ENCODE assay signal across 21 cellular contexts in the genomic region with DNA sequence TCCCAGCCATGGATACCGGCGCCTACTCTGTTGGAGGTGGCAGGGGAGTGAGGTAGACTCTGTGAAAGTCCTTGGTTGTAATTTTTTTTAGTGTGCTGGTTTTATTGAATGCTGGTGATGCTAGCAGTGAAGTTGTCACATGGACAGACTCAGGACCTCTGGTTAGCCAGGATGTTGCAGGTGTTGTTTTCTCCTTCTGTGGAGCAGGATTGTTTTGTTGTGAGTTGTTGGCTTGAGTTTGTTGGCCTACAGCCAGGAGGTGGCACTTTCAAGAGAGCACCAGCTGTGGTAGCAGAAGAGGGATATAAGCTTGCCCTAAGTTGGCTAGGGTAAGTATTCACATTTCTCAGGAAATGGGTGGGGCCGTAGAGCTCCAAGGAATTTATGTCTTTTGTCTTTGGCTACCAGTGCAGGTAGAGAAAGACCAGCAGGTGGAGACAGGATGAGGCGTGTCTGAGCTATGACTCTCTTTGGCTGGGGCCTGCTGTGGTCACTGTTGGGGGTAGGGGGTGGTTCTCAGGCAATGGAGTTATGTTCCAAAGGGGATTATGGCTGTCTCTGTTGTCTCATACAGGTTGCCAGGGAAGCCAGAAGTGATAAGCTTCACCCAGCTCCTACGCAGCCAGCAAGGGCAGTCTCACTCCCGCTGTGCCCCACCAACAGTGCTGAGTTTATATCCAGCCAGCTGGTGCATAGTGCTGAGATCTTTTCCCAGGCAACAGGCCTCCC.
DNase-seq lines count a peak whose midpoint lies in the region; ATAC-seq and TF ChIP-seq lines count a peak whose summit lies in the region.
"Had no signal": no experiment of that assay in that cellular context is flagged by ENCODE, and none has a peak within 500 bp of the region (broad histone marks: within the 10 kb centered on the region; RNA-seq: fewer than 3 reads in every experiment).

No MANE protein-coding gene starts in this region.

- DNase-seq in D341Med (ENCODE audit: low spot score): peak; percentile 40
- peak; percentile 98 for DNase-seq in NCI-H748 treated with DMSO at 0.1 percent for 48 hours (lab: John Stamatoyannopoulos, UW)
- peak; percentile 89 to 95 for DNase-seq in foreskin keratinocyte
- DNase-seq in right atrium auricular region (ENCODE audit: low spot score): no peak
- no peak for DNase-seq in GF-D8 (lab: John Stamatoyannopoulos, UW)
- no peak for DNase-seq in osteocyte (ENCODE audit: extremely low spot score, unreplicated experiment)
- no peak for DNase-seq in AG20443 (ENCODE audit: low spot score)
- DNase-seq: activated B cell treated with CpG ODN at 0.5 μM for 24 hours; activated CD8-positive, alpha-beta memory T cell treated with anti-CD3 and anti-CD28 coated beads, Interleukin-2, amount 10 ng/mL, durations not matched to agents 7 days and 5 days; DMS79 treated with DMSO at 0.1 percent for 48 hours; KBM-7; left ventricle myocardium inferior; NCI-H2029; OCI-M1; right lobe of liver; stimulated activated CD4-positive, alpha-beta T cell treated with anti-CD3 and anti-CD28 coated beads, Interleukin-4, amount 100 ng/mL, for 1 hour; transverse colon had no signal

- no peak overlapping the region for H3K4me3 ChIP-seq in right atrium auricular region
- H3K4me3 ChIP-seq: GM12878, left ventricle myocardium inferior, right lobe of liver, transverse colon had no signal

- H3K9me3 ChIP-seq in right atrium auricular region: no peaks in the 10 kb centered on the region
- H3K9me3 ChIP-seq: left ventricle myocardium inferior, right lobe of liver, transverse colon had no signal

- TF ChIP-seq EP300 in Ishikawa (IDR thresholded peaks at IDR 0.05; ENCODE audit: borderline replicate concordance): peak; percentile 100

- H3K9me3 Mint-ChIP-seq in osteocyte (ENCODE audit: unreplicated experiment): peaks cover 6% of the 10 kb centered on the region
- H3K9me3 Mint-ChIP-seq: activated B cell treated with CpG ODN at 0.5 μM for 24 hours had no signal

- H3K36me3 ChIP-seq in right atrium auricular region: no peaks in the 10 kb centered on the region
- H3K36me3 ChIP-seq: left ventricle myocardium inferior, right lobe of liver, transverse colon had no signal

- H3K27ac ChIP-seq in foreskin keratinocyte (no peak overlapping the region), right atrium auricular region (no peak overlapping the region)
- H3K27ac ChIP-seq: left ventricle myocardium inferior, right lobe of liver, transverse colon had no signal

- peak; percentile 40; the same call in 1 of the 2 replicates for TF ChIP-seq RAD21 in Ishikawa (IDR thresholded peaks at IDR 0.05; ENCODE audit: low read depth)

- TF ChIP-seq CTCF in foreskin keratinocyte (conservative IDR thresholded peaks at IDR 0.05) (peak; percentile 66), right atrium auricular region (IDR thresholded peaks at IDR 0.05) (no peak), osteocyte (IDR thresholded peaks at IDR 0.05) (no peak)

- peak; percentile 98 for ATAC-seq in foreskin keratinocyte
- ATAC-seq: activated CD8-positive, alpha-beta memory T cell treated with anti-CD3 and anti-CD28 coated beads, Interleukin-2, amount 10 ng/mL, durations not matched to agents 7 days and 5 days; activated naive CD4-positive, alpha-beta T cell treated with anti-CD3 and anti-CD28 coated beads, Interleukin-2, amount 50 U/mL, for 72 hours; GM12878; right lobe of liver had no signal

- peaks cover 10% of the 10 kb centered on the region for H3K4me1 ChIP-seq in foreskin keratinocyte
- no peaks in the 10 kb centered on the region for H3K4me1 ChIP-seq in right atrium auricular region
- H3K4me1 ChIP-seq: left ventricle myocardium inferior, right lobe of liver, transverse colon had no signal

- H3K27me3 ChIP-seq in foreskin keratinocyte: no peaks in the 10 kb centered on the region
- no peaks in the 10 kb centered on the region for H3K27me3 ChIP-seq in right atrium auricular region
- H3K27me3 ChIP-seq: right lobe of liver, transverse colon had no signal

- no peaks in the 10 kb centered on the region for H3K27me3 Mint-ChIP-seq in osteocyte (ENCODE audit: unreplicated experiment)
- H3K27me3 Mint-ChIP-seq: activated CD8-positive, alpha-beta memory T cell treated with anti-CD3 and anti-CD28 coated beads, Interleukin-2, amount 10 ng/mL, durations not matched to agents 7 days and 5 days; central memory CD8-positive, alpha-beta T cell had no signal

- no peak overlapping the region for H3K27ac Mint-ChIP-seq in osteocyte (ENCODE audit: unreplicated experiment)
- H3K27ac Mint-ChIP-seq: activated B cell treated with CpG ODN at 0.5 μM for 24 hours; activated CD8-positive, alpha-beta memory T cell treated with anti-CD3 and anti-CD28 coated beads, Interleukin-2, amount 10 ng/mL, durations not matched to agents 7 days and 5 days; activated naive CD4-positive, alpha-beta T cell treated with anti-CD3 and anti-CD28 coated beads, Interleukin-2, amount 50 U/mL, for 72 hours had no signal

- peaks cover 27% of the 10 kb centered on the region for H3K4me1 Mint-ChIP-seq in osteocyte (ENCODE audit: unreplicated experiment)
- H3K4me1 Mint-ChIP-seq: activated B cell treated with CpG ODN at 0.5 μM for 24 hours; activated CD8-positive, alpha-beta memory T cell treated with anti-CD3 and anti-CD28 coated beads, Interleukin-2, amount 10 ng/mL, durations not matched to agents 7 days and 5 days; central memory CD8-positive, alpha-beta T cell had no signal

- no peaks in the 10 kb centered on the region for H3K36me3 Mint-ChIP-seq in osteocyte (ENCODE audit: unreplicated experiment)
- H3K36me3 Mint-ChIP-seq: activated CD8-positive, alpha-beta memory T cell treated with anti-CD3 and anti-CD28 coated beads, Interleukin-2, amount 10 ng/mL, durations not matched to agents 7 days and 5 days; activated naive CD4-positive, alpha-beta T cell treated with anti-CD3 and anti-CD28 coated beads, Interleukin-2, amount 50 U/mL, for 72 hours had no signal

- H3K4me3 Mint-ChIP-seq in osteocyte (ENCODE audit: unreplicated experiment): no peak overlapping the region
- H3K4me3 Mint-ChIP-seq: activated B cell treated with CpG ODN at 0.5 μM for 24 hours; activated CD8-positive, alpha-beta memory T cell treated with anti-CD3 and anti-CD28 coated beads, Interleukin-2, amount 10 ng/mL, durations not matched to agents 7 days and 5 days; central memory CD8-positive, alpha-beta T cell had no signal

TF ChIP-seq in Ishikawa, 13 proteins besides CTCF, POLR2A, EP300 and RAD21:
- no peak for TF ChIP-seq REST (IDR thresholded peaks at IDR 0.05; ENCODE audit: low read depth)
- TF ChIP-seq FOXM1 (IDR thresholded peaks at IDR 0.05; ENCODE audit: borderline replicate concordance, low read depth): peak; percentile 100
- peak; percentile 76 for TF ChIP-seq YY1 (IDR thresholded peaks at IDR 0.05; ENCODE audit: low read depth)
- TF ChIP-seq NFIC (IDR thresholded peaks at IDR 0.05): peak; percentile 99
- TF ChIP-seq TEAD4 (IDR thresholded peaks at IDR 0.05): peak; percentile 97
- peak; percentile 34; the same call in 1 of the 2 replicates for TF ChIP-seq CREB1 (IDR thresholded peaks at IDR 0.05; ENCODE audit: low read depth)
- TF ChIP-seq ZBTB7A (IDR thresholded peaks at IDR 0.05; ENCODE audit: low read depth): no peak
- TF ChIP-seq CEBPB (IDR thresholded peaks at IDR 0.05): peak; percentile 3; the same call in 1 of the 2 replicates
- TF ChIP-seq, protein P1, sequence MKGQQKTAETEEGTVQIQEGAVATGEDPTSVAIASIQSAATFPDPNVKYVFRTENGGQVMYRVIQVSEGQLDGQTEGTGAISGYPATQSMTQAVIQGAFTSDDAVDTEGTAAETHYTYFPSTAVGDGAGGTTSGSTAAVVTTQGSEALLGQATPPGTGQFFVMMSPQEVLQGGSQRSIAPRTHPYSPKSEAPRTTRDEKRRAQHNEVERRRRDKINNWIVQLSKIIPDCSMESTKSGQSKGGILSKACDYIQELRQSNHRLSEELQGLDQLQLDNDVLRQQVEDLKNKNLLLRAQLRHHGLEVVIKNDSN (IDR thresholded peaks at IDR 0.05): peak; percentile 66
- peak; percentile 100 for TF ChIP-seq TCF12 (IDR thresholded peaks at IDR 0.05; ENCODE audit: low read depth)
- TF ChIP-seq MAX (IDR thresholded peaks at IDR 0.05): peak; percentile 52
- no peak; the same call in none of the 2 replicates for TF ChIP-seq EGR1 (IDR thresholded peaks at IDR 0.05)
- no peak for TF ChIP-seq TAF1 (IDR thresholded peaks at IDR 0.05; ENCODE audit: low read depth)

Comparison
In these comparisons a context has a peak if more than half of its experiments do, and no peak if none do; other contexts are left out.
1. DNase-seq: peak in D341Med (single experiment), NCI-H748 treated with DMSO at 0.1 percent for 48 hours (single experiment) and foreskin keratinocyte (2 of 2); none in right atrium auricular region (single experiment), GF-D8 (single experiment), osteocyte (single experiment) and AG20443 (single experiment).